In genomic region chr10:132556994-132557441, GRCh38 we compare ENCODE assay signal across 32 cellular contexts. TPM values are rescaled to one million over a fixed set of nuclear protein-coding genes. Genes with fewer than 3 reads are reported as not detected.
DNase-seq lines count a peak whose midpoint lies in the region; ATAC-seq and TF ChIP-seq lines count a peak whose summit lies in the region.
"Had no signal": no experiment of that assay in that cellular context is flagged by ENCODE, and none has a peak within 500 bp of the region (broad histone marks: within the 10 kb centered on the region; RNA-seq: fewer than 3 reads in every experiment).

No MANE protein-coding gene starts in this region.

- H3K9me3 Mint-ChIP-seq in chondrocyte (ENCODE audit: low read depth) (no peaks in the 10 kb centered on the region), natural killer cell (no peaks in the 10 kb centered on the region)
- H3K9me3 Mint-ChIP-seq: central memory CD8-positive, alpha-beta T cell; dendritic cell treated with granulocyte-macrophage colony-stimulating factor and Interleukin-4, amounts not matched to agents 40 ng/mL and 50 ng/mL, for 4 days; endodermal cell; T-cell had no signal

- intact Hi-C loops in left ventricle myocardium inferior (cut with micrococcal nuclease): no loop called here
- intact Hi-C loops in heart right ventricle (cut with DNase I): no loop called here
- intact Hi-C loops in natural killer cell (cut with micrococcal nuclease): loop anchor here (5.0 kb wide), 2 partner anchors 35 to 60 kb away; no protein-coding TSS in a partner anchor

- ATAC-seq in heart right ventricle: no peak
- ATAC-seq in natural killer cell: no peak
- ATAC-seq in GM19395 (IDR thresholded peaks at IDR 0.05; ENCODE audit: unreplicated experiment): no peak
- ATAC-seq: heart left ventricle; HepG2; stimulated activated naive CD8-positive, alpha-beta T cell treated with anti-CD3 and anti-CD28 coated beads, Interleukin-15, Interleukin-2, amounts not matched to agents 100 U/mL and 50 U/mL, for 24 hours had no signal

- no peaks in the 10 kb centered on the region for H3K9me3 ChIP-seq in left ventricle myocardium inferior (replicated peaks)
- H3K9me3 ChIP-seq in heart right ventricle: no peaks in the 10 kb centered on the region
- H3K9me3 ChIP-seq: adrenal gland, heart left ventricle, right atrium auricular region, SJCRH30, testis had no signal

- H3K27ac Mint-ChIP-seq in chondrocyte (ENCODE audit: unreplicated experiment): no peak overlapping the region
- no peak overlapping the region for H3K27ac Mint-ChIP-seq in natural killer cell
- H3K27ac Mint-ChIP-seq: dendritic cell treated with granulocyte-macrophage colony-stimulating factor and Interleukin-4, amounts not matched to agents 40 ng/mL and 50 ng/mL, for 4 days; endodermal cell; H9 had no signal

- 93 to 95% methylated on average over 18 of the region's 18 CpGs for WGBS in heart right ventricle, 2 donors

- DNase-seq in left ventricle myocardium inferior: peak; percentile 8
- DNase-seq in heart right ventricle: no peak
- DNase-seq in chondrocyte (ENCODE audit: low spot score): peak; percentile 85
- DNase-seq in natural killer cell: no peak
- DNase-seq in NCI-H1092 (lab: John Stamatoyannopoulos, UW): no peak
- DNase-seq in putamen (ENCODE audit: low spot score): no peak
- DNase-seq: activated CD4-positive, alpha-beta T cell treated with anti-CD3 and anti-CD28 coated beads, Interleukin-2, amount 50 U/mL, for 4 hours; activated T-cell treated with anti-CD3 and anti-CD28 coated beads, Interleukin-2, amount 50 U/mL, for 48 hours; DMS53; endodermal cell; H9; Kasumi-1; MV-4-11; NCI-H1436 treated with DMSO at 0.1 percent for 48 hours; NCI-H446; NCI-H774; SJCRH30; stimulated activated CD4-positive, alpha-beta T cell treated with anti-CD3 and anti-CD28 coated beads, Interleukin-1b, Interleukin-23, amount 100 ng/mL, for 48 hours; stimulated activated naive CD8-positive, alpha-beta T cell treated with anti-CD3 and anti-CD28 coated beads, Interleukin-15, Interleukin-2, amounts not matched to agents 100 U/mL and 50 U/mL, for 24 hours; T-cell; testis had no signal

- H3K4me1 ChIP-seq in left ventricle myocardium inferior (peaks cover 64% of the 10 kb centered on the region), heart right ventricle (peaks cover 2 to 65% (median 32%) of the 10 kb centered on the region in 9 donors)
- H3K4me1 ChIP-seq: parathyroid adenoma, SJCRH30, testis had no signal

- H3K36me3 ChIP-seq in left ventricle myocardium inferior (no peaks in the 10 kb centered on the region), heart right ventricle (no peaks in the 10 kb centered on the region)
- H3K36me3 ChIP-seq: adrenal gland, heart left ventricle, right atrium auricular region, SJCRH30 had no signal

- TF ChIP-seq CTCF in left ventricle myocardium inferior (IDR thresholded peaks at IDR 0.05; ENCODE audit: borderline replicate concordance) (no peak), heart right ventricle (IDR thresholded peaks at IDR 0.05) (no peak), chondrocyte (IDR thresholded peaks at IDR 0.05) (no peak), natural killer cell (IDR thresholded peaks at IDR 0.05) (no peak)

- H3K27me3 ChIP-seq in left ventricle myocardium inferior (ENCODE audit: low read depth) (no peaks in the 10 kb centered on the region), heart right ventricle (no peaks in the 10 kb centered on the region)
- H3K27me3 ChIP-seq: adrenal gland, heart left ventricle, right atrium auricular region, SJCRH30, testis had no signal

- H3K27me3 Mint-ChIP-seq in chondrocyte (ENCODE audit: low read depth) (no peaks in the 10 kb centered on the region), natural killer cell (ENCODE audit: low read depth in 2 of 2) (peaks cover 11 to 22% of the 10 kb centered on the region in 2 donors)
- H3K27me3 Mint-ChIP-seq: central memory CD8-positive, alpha-beta T cell; dendritic cell treated with granulocyte-macrophage colony-stimulating factor and Interleukin-4, amounts not matched to agents 40 ng/mL and 50 ng/mL, for 4 days; T-cell had no signal

- H3K4me3 Mint-ChIP-seq in chondrocyte (ENCODE audit: unreplicated experiment): no peak overlapping the region
- peak overlapping the region; percentile 38 for H3K4me3 Mint-ChIP-seq in natural killer cell
- H3K4me3 Mint-ChIP-seq: central memory CD8-positive, alpha-beta T cell; dendritic cell treated with granulocyte-macrophage colony-stimulating factor and Interleukin-4, amounts not matched to agents 40 ng/mL and 50 ng/mL, for 4 days; endodermal cell; H9; neural crest cell; T-cell had no signal

- H3K4me1 Mint-ChIP-seq in chondrocyte (ENCODE audit: low read depth) (peaks cover 5% of the 10 kb centered on the region), natural killer cell (peaks cover 18 to 24% of the 10 kb centered on the region in 2 donors)
- H3K4me1 Mint-ChIP-seq: endodermal cell had no signal

- H3K27ac ChIP-seq in left ventricle myocardium inferior (replicated peaks) (no peak overlapping the region), heart right ventricle (no peak overlapping the region)
- H3K27ac ChIP-seq: adrenal gland, heart left ventricle, parathyroid adenoma, right atrium auricular region, SJCRH30, testis had no signal

- H3K36me3 Mint-ChIP-seq in chondrocyte (ENCODE audit: low read depth) (no peaks in the 10 kb centered on the region), natural killer cell (no peaks in the 10 kb centered on the region)

- no peak overlapping the region for H3K4me3 ChIP-seq in left ventricle myocardium inferior
- H3K4me3 ChIP-seq in heart right ventricle: no peak overlapping the region
- H3K4me3 ChIP-seq: adrenal gland, heart left ventricle, lung, right atrium auricular region, SJCRH30, smooth muscle cell, testis had no signal

RNA-seq across cellular contexts. Expression of gene INPP5A, which starts 19.4 kb away (rescaled TPM):
- total RNA-seq in left ventricle myocardium inferior (105 TPM), heart right ventricle (100 to 1,000 TPM in 8 of 10 donors, 10 to 100 TPM in 2; 92.6 to 122 (median 109) TPM), chondrocyte (29.5 to 40.6 TPM (median 40.1 TPM) in 3 replicates), natural killer cell (10 to 100 TPM; 12.6 to 38.6 (median 18.6) TPM)
- polyA plus RNA-seq in heart right ventricle: 10 to 100 TPM; 30.4 to 45.1 TPM

Comparison
In these comparisons a context has a peak if more than half of its experiments do, and no peak if none do; other contexts are left out.
1. DNase-seq: peak in left ventricle myocardium inferior (single experiment) and chondrocyte (single experiment); none in heart right ventricle (0 of 2), natural killer cell (single experiment), NCI-H1092 (single experiment) and putamen (single experiment).